33 cellular contexts compared by ENCODE assay signal in the genomic region with DNA sequence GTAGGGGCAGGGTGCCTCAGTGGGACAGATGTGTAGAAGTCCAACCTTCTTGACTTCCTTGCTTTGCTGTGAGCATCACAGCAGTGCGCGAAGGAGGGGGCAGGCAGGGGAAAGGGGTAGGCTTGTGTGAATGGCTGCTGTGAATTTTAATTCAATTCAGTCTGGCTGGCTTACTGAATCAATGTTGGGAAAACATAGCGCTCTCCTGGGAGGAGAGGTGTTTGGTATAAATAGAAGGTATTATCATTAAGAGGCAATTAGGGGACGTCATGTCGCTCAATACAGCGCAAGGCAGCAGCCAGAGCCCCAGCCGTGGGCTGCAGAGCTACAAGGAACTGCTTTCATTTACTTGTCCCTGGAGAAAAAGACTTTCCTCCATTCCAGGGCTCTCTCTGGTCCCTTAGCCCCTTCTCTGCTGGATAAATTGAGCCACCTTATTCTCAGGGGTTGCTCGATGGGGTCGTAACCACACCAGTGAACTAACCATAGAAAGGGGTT. TPM values are rescaled to one million over a fixed set of nuclear protein-coding genes. Genes with fewer than 3 reads are reported as not detected.
DNase-seq lines count a peak whose midpoint lies in the region; TF ChIP-seq lines count a peak whose summit lies in the region.
"Had no signal": no experiment of that assay in that cellular context is flagged by ENCODE, and none has a peak within 500 bp of the region (broad histone marks: within the 10 kb centered on the region; RNA-seq: fewer than 3 reads in every experiment).

No MANE protein-coding gene starts in this region.

- DNase-seq in ELF-1 (ENCODE audit: low read depth, low spot score) (peak; percentile 34), NCI-H146 (lab: John Stamatoyannopoulos, UW) (peak; percentile 81), NCI-H345 (lab: John Stamatoyannopoulos, UW) (peak; percentile 23), glutamatergic neuron (peak; percentile 51), WERI-Rb-1 (no peak), right atrium auricular region (ENCODE audit: low spot score) (no peak), activated T-cell treated with anti-CD3 and anti-CD28 coated beads for 4 hours (no peak)
- DNase-seq in activated CD4-positive, alpha-beta T cell treated with anti-CD3 and anti-CD28 coated beads for 1 hour = no peak
- DNase-seq: activated B cell treated with CpG ODN at 0.5 μM for 24 hours; activated CD4-positive, alpha-beta T cell treated with anti-CD3 and anti-CD28 coated beads, Interleukin-2, amount 50 U/mL, for 1 hour; activated gamma-delta T cell treated with Interleukin-2 at 50 U/mL for 16 hours; activated naive CD8-positive, alpha-beta T cell treated with anti-CD3 and anti-CD28 coated beads, Interleukin-2, amount 10 ng/mL, durations not matched to agents 7 days and 5 days; activated T-cell treated with anti-CD3 and anti-CD28 coated beads, Interleukin-2, amount 50 U/mL, for 4 hours; aorta; BE2C; DMS53; effector CD4-positive, alpha-beta T cell; HCEC 1CT; islet precursor cell; KBM-7; left lung; NCI-H1694; pancreas; SK-N-SH; stimulated activated CD4-positive, alpha-beta T cell treated with anti-CD3 and anti-CD28 coated beads, Interleukin-2, amount 100 ng/mL, for 24 hours; thyroid gland had no signal

- peaks cover 2% of the 10 kb centered on the region for H3K27me3 Mint-ChIP-seq in glutamatergic neuron (ENCODE audit: unreplicated experiment)
- H3K27me3 Mint-ChIP-seq: activated B cell treated with CpG ODN at 0.5 μM for 24 hours; stimulated activated naive CD8-positive, alpha-beta T cell treated with anti-CD3 and anti-CD28 coated beads, Interleukin-15, Interleukin-2, amounts not matched to agents 100 ng/mL and 50 ng/mL, for 24 hours had no signal

- H3K27ac ChIP-seq in WERI-Rb-1 (no peak overlapping the region), right atrium auricular region (no peak overlapping the region)
- H3K27ac ChIP-seq: cardiac muscle cell, HL-60, left lung, pancreas, thyroid gland, vagina had no signal

- no peaks in the 10 kb centered on the region for H3K36me3 ChIP-seq in WERI-Rb-1
- H3K36me3 ChIP-seq in right atrium auricular region = no peaks in the 10 kb centered on the region
- H3K36me3 ChIP-seq: BE2C, cardiac muscle cell, left lung, pancreas, thyroid gland, vagina had no signal

- H3K27ac Mint-ChIP-seq in glutamatergic neuron (ENCODE audit: unreplicated experiment) = no peak overlapping the region
- H3K27ac Mint-ChIP-seq: activated B cell treated with CpG ODN at 0.5 μM for 24 hours; activated naive CD8-positive, alpha-beta T cell treated with anti-CD3 and anti-CD28 coated beads, Interleukin-2, amount 10 ng/mL, durations not matched to agents 7 days and 5 days; memory B cell; nephron; stimulated activated naive CD8-positive, alpha-beta T cell treated with anti-CD3 and anti-CD28 coated beads, Interleukin-15, Interleukin-2, amounts not matched to agents 100 ng/mL and 50 ng/mL, for 24 hours had no signal

- no peaks in the 10 kb centered on the region for H3K4me1 ChIP-seq in right atrium auricular region
- H3K4me1 ChIP-seq: BE2C, left lung, pancreas, thyroid gland, vagina had no signal

- H3K9me3 Mint-ChIP-seq in glutamatergic neuron (ENCODE audit: unreplicated experiment) = peaks cover 7% of the 10 kb centered on the region
- H3K9me3 Mint-ChIP-seq: activated B cell treated with CpG ODN at 0.5 μM for 24 hours; activated naive CD8-positive, alpha-beta T cell treated with anti-CD3 and anti-CD28 coated beads, Interleukin-2, amount 10 ng/mL, durations not matched to agents 7 days and 5 days; activated T-cell treated with anti-CD3 and anti-CD28 coated beads, Interleukin-2, amount 50 U/mL, for 4 hours; memory B cell; nephron; stimulated activated naive CD8-positive, alpha-beta T cell treated with anti-CD3 and anti-CD28 coated beads, Interleukin-15, Interleukin-2, amounts not matched to agents 100 ng/mL and 50 ng/mL, for 24 hours had no signal

- no peak overlapping the region for H3K4me3 ChIP-seq in WERI-Rb-1 (ENCODE audit: low read depth, low read length)
- no peak overlapping the region for H3K4me3 ChIP-seq in right atrium auricular region
- H3K4me3 ChIP-seq: cardiac muscle cell, left lung, pancreas, thyroid gland, vagina had no signal

- TF ChIP-seq CTCF in glutamatergic neuron (IDR thresholded peaks at IDR 0.05; ENCODE audit: partially characterized antibody, unreplicated experiment) (no peak), WERI-Rb-1 (IDR thresholded peaks at IDR 0.05; ENCODE audit: low read depth, low read length) (no peak), right atrium auricular region (IDR thresholded peaks at IDR 0.05) (no peak)

- H3K27me3 ChIP-seq in WERI-Rb-1 (ENCODE audit: insufficient read depth, low read depth, severe bottlenecking) = no peaks in the 10 kb centered on the region
- no peaks in the 10 kb centered on the region for H3K27me3 ChIP-seq in right atrium auricular region
- H3K27me3 ChIP-seq: BE2C, cardiac muscle cell, left lung, pancreas, thyroid gland, vagina had no signal

- H3K4me3 Mint-ChIP-seq in glutamatergic neuron (ENCODE audit: unreplicated experiment) = peak overlapping the region; percentile 44
- H3K4me3 Mint-ChIP-seq: activated B cell treated with CpG ODN at 0.5 μM for 24 hours; activated naive CD8-positive, alpha-beta T cell treated with anti-CD3 and anti-CD28 coated beads, Interleukin-2, amount 10 ng/mL, durations not matched to agents 7 days and 5 days; activated T-cell treated with anti-CD3 and anti-CD28 coated beads, Interleukin-2, amount 50 U/mL, for 4 hours; memory B cell; nephron; stimulated activated naive CD8-positive, alpha-beta T cell treated with anti-CD3 and anti-CD28 coated beads, Interleukin-15, Interleukin-2, amounts not matched to agents 100 ng/mL and 50 ng/mL, for 24 hours had no signal

- H3K9me3 ChIP-seq in WERI-Rb-1 (ENCODE audit: severe bottlenecking) (peaks cover 8% of the 10 kb centered on the region), right atrium auricular region (no peaks in the 10 kb centered on the region)
- H3K9me3 ChIP-seq: BE2C, left lung, pancreas, SK-N-SH, thyroid gland, vagina had no signal

- peaks cover 8% of the 10 kb centered on the region for H3K4me1 Mint-ChIP-seq in glutamatergic neuron (ENCODE audit: low read depth, unreplicated experiment)
- H3K4me1 Mint-ChIP-seq: activated naive CD8-positive, alpha-beta T cell treated with anti-CD3 and anti-CD28 coated beads, Interleukin-2, amount 10 ng/mL, durations not matched to agents 7 days and 5 days; nephron had no signal

- no peaks in the 10 kb centered on the region for H3K36me3 Mint-ChIP-seq in glutamatergic neuron (ENCODE audit: unreplicated experiment)
- H3K36me3 Mint-ChIP-seq: activated naive CD8-positive, alpha-beta T cell treated with anti-CD3 and anti-CD28 coated beads, Interleukin-2, amount 10 ng/mL, durations not matched to agents 7 days and 5 days; memory B cell had no signal

RNA-seq across cellular contexts. Expression of gene KCNK12, which starts 30.8 kb away (rescaled TPM):
- 2.4 TPM for total RNA-seq in glutamatergic neuron (ENCODE audit: unreplicated experiment)
- not detected for total RNA-seq in right atrium auricular region
- total RNA-seq: left lung, MCF 10A, vagina had no signal

Comparison
In these comparisons a context has a peak if more than half of its experiments do, and no peak if none do; other contexts are left out.
1. DNase-seq: peak in ELF-1 (single experiment), NCI-H146 (single experiment), NCI-H345 (single experiment) and glutamatergic neuron (single experiment); none in WERI-Rb-1 (single experiment), activated CD4-positive, alpha-beta T cell treated with anti-CD3 and anti-CD28 coated beads for 1 hour (single experiment), right atrium auricular region (single experiment) and activated T-cell treated with anti-CD3 and anti-CD28 coated beads for 4 hours (single experiment).